1 cellular context compared by ENCODE assay signal in genomic region chr1:40709100-40709801, GRCh38.
TF ChIP-seq lines count a peak whose summit lies in the region.

No MANE protein-coding gene starts in this region.

TF ChIP-seq in K562, 482 proteins besides CTCF, POLR2A, EP300 and RAD21 (continued from another document and continues in another):
- no peak for TF ChIP-seq E4F1 (CRISPR knock-in tag; IDR thresholded peaks at IDR 0.05; ENCODE audit: borderline replicate concordance)
- no peak for TF ChIP-seq TRIM24 (IDR thresholded peaks at IDR 0.05)
- 0 out of 3 replicates have a peak, but pooled peaks of 1 of the 2 experiments have one; percentile 55 for TF ChIP-seq CBX3 (IDR thresholded peaks at IDR 0.05; ENCODE audit: borderline replicate concordance in 1 of 2, low read length in 2 of 2)
- no peak for TF ChIP-seq ZNF217 (CRISPR knock-in tag; IDR thresholded peaks at IDR 0.05)
- peak in 1 of 2 experiments; percentile 74; a peak in 2 of 4 replicates for TF ChIP-seq TBL1XR1 (IDR thresholded peaks at IDR 0.05; ENCODE audit: low read length in 2 of 2)
- TF ChIP-seq ZNF511 (CRISPR knock-in tag; IDR thresholded peaks at IDR 0.05) = no peak
- no peak for TF ChIP-seq ZFX (CRISPR knock-in tag; IDR thresholded peaks at IDR 0.05)
- TF ChIP-seq XRCC4 (IDR thresholded peaks at IDR 0.05; ENCODE audit: extremely low read depth, insufficient read depth, insufficient read length) = no peak
- no peak for TF ChIP-seq SRSF3 (IDR thresholded peaks at IDR 0.05; ENCODE audit: insufficient read depth, low read length)
- no peak for TF ChIP-seq SNAPC5 (CRISPR knock-in tag; IDR thresholded peaks at IDR 0.05)
- no peak for TF ChIP-seq SREBF2 (CRISPR knock-in tag; IDR thresholded peaks at IDR 0.05)
- no peak for TF ChIP-seq CBFA2T2 (conservative IDR thresholded peaks at IDR 0.05)
- no peak for TF ChIP-seq HOXB6 (CRISPR knock-in tag; IDR thresholded peaks at IDR 0.05; ENCODE audit: borderline replicate concordance)
- 0 out of 2 replicates have a peak, but pooled peaks have one; percentile 55 for TF ChIP-seq L3MBTL2 (IDR thresholded peaks at IDR 0.05)
- peak; percentile 87 for TF ChIP-seq TAF1 (IDR thresholded peaks at IDR 0.05; ENCODE audit: control insufficient read depth, extremely low read depth, insufficient read depth, low read length, severe bottlenecking)
- no peak for TF ChIP-seq BCL6 (CRISPR knock-in tag; IDR thresholded peaks at IDR 0.05)
- TF ChIP-seq MAX (CRISPR knock-in tag; IDR thresholded peaks at IDR 0.05) = no peak
- no peak for TF ChIP-seq NCOA6 (IDR thresholded peaks at IDR 0.05)
- no peak for TF ChIP-seq ZNF436 (CRISPR knock-in tag; IDR thresholded peaks at IDR 0.05)
- TF ChIP-seq ZBTB11 (CRISPR knock-in tag; IDR thresholded peaks at IDR 0.05) = no peak
- no peak for TF ChIP-seq HMG20A (CRISPR knock-in tag; conservative IDR thresholded peaks at IDR 0.05)
- no peak for TF ChIP-seq MAFF (IDR thresholded peaks at IDR 0.05; ENCODE audit: low read length)
- TF ChIP-seq TOE1 (IDR thresholded peaks at IDR 0.05; ENCODE audit: borderline replicate concordance) = peak; percentile 58; the same call in 1 of the 2 replicates
- TF ChIP-seq TOE1 (CRISPR knock-in tag; IDR thresholded peaks at IDR 0.05; ENCODE audit: borderline replicate concordance, low read depth) = no peak
- TF ChIP-seq RAD51 (IDR thresholded peaks at IDR 0.05; ENCODE audit: borderline replicate concordance, low read depth) = peak; percentile 37; the same call in 1 of the 2 replicates
- no peak for TF ChIP-seq ZNF146 (CRISPR knock-in tag; IDR thresholded peaks at IDR 0.05; ENCODE audit: unreplicated experiment)
- TF ChIP-seq SMARCE1 (IDR thresholded peaks at IDR 0.05) = no peak
- TF ChIP-seq SMC3 (conservative IDR thresholded peaks at IDR 0.05; ENCODE audit: insufficient read depth, low read depth, low read length) = no peak
- TF ChIP-seq PML (IDR thresholded peaks at IDR 0.05; ENCODE audit: low read length) = peak; percentile 62; the same call in 1 of the 2 replicates
- no peak for TF ChIP-seq RFX1 (IDR thresholded peaks at IDR 0.05)
- TF ChIP-seq THRAP3 (IDR thresholded peaks at IDR 0.05; ENCODE audit: borderline replicate concordance) = peak; percentile 68; the same call in 1 of the 2 replicates
- TF ChIP-seq ZNF311 (CRISPR knock-in tag; IDR thresholded peaks at IDR 0.05) = no peak
- TF ChIP-seq ZZZ3 (IDR thresholded peaks at IDR 0.05) = no peak
- TF ChIP-seq POLR2AphosphoS2 (IDR thresholded peaks at IDR 0.05; ENCODE audit: low read length) = peak; percentile 56; the same call in 1 of the 2 replicates
- no peak for TF ChIP-seq ATF6 (CRISPR knock-in tag; IDR thresholded peaks at IDR 0.05)
- TF ChIP-seq NONO (IDR thresholded peaks at IDR 0.05; ENCODE audit: low read depth in 2 of 2, low read length in 1 of 2) = no peak
- no peak for TF ChIP-seq ZNF592 (IDR thresholded peaks at IDR 0.05)
- TF ChIP-seq FOXJ3 (CRISPR knock-in tag; IDR thresholded peaks at IDR 0.05) = no peak
- peak; percentile 82; the same call in 1 of the 2 replicates for TF ChIP-seq GTF2E2 (tag; IDR thresholded peaks at IDR 0.05)
- no peak for TF ChIP-seq FOXP1 (CRISPR knock-in tag; IDR thresholded peaks at IDR 0.05)
- peak; percentile 94 for TF ChIP-seq CREM (IDR thresholded peaks at IDR 0.05; ENCODE audit: low read depth)
- no peak for TF ChIP-seq PPARD (CRISPR knock-in tag; IDR thresholded peaks at IDR 0.05)
- TF ChIP-seq DIDO1 (tag; IDR thresholded peaks at IDR 0.05; ENCODE audit: low read depth) = peak; percentile 27; the same call in 1 of the 2 replicates
- TF ChIP-seq CREB1 (IDR thresholded peaks at IDR 0.05) = peak; percentile 78
- peak; percentile 80; the same call in 1 of the 2 replicates for TF ChIP-seq CREB1 (CRISPR knock-in tag; IDR thresholded peaks at IDR 0.05)
- TF ChIP-seq NEUROD1 (IDR thresholded peaks at IDR 0.05; ENCODE audit: borderline replicate concordance, low read depth, low read length, partially characterized antibody) = peak; percentile 99
- TF ChIP-seq GTF2B (IDR thresholded peaks at IDR 0.05; ENCODE audit: extremely low read depth, insufficient read length) = peak; percentile 16
- no peak for TF ChIP-seq SAP30 (IDR thresholded peaks at IDR 0.05; ENCODE audit: borderline replicate concordance, insufficient read depth, low read depth, low read length, poor library complexity, severe bottlenecking)
- no peak for TF ChIP-seq SMAD3 (CRISPR knock-in tag; conservative IDR thresholded peaks at IDR 0.05)
- no peak for TF ChIP-seq NUFIP1 (IDR thresholded peaks at IDR 0.05; ENCODE audit: partially characterized antibody)
- peak; percentile 80 for TF ChIP-seq NR2C1 (IDR thresholded peaks at IDR 0.05)
- peak; percentile 79 for TF ChIP-seq NR2C1 (tag; IDR thresholded peaks at IDR 0.05)
- TF ChIP-seq ZNF444 (CRISPR knock-in tag; IDR thresholded peaks at IDR 0.05) = no peak
- TF ChIP-seq E2F6 (IDR thresholded peaks at IDR 0.05; ENCODE audit: borderline replicate concordance in 1 of 2, extremely low read depth in 1 of 2, insufficient read depth in 1 of 2, insufficient read length in 1 of 2, low read depth in 1 of 2, low read length in 1 of 2, poor library complexity in 1 of 2, severe bottlenecking in 1 of 2) = no peak
- TF ChIP-seq NFE2 (IDR thresholded peaks at IDR 0.05; ENCODE audit: low read depth) = no peak
- TF ChIP-seq ZNF140 (CRISPR knock-in tag; IDR thresholded peaks at IDR 0.05) = no peak
- no peak for TF ChIP-seq KLF16 (IDR thresholded peaks at IDR 0.05)
- TF ChIP-seq ZNF584 (CRISPR knock-in tag; IDR thresholded peaks at IDR 0.05; ENCODE audit: low read depth) = no peak
- TF ChIP-seq E2F1 (CRISPR knock-in tag; IDR thresholded peaks at IDR 0.05) = no peak; the same call in 1 of the 2 replicates
- TF ChIP-seq RFX7 (CRISPR knock-in tag; IDR thresholded peaks at IDR 0.05) = no peak
- TF ChIP-seq ZNF274 (IDR thresholded peaks at IDR 0.05; ENCODE audit: borderline replicate concordance, low read depth, low read length) = no peak
- TF ChIP-seq SMARCC2 (IDR thresholded peaks at IDR 0.05; ENCODE audit: low read depth) = no peak
